In the genomic region with DNA sequence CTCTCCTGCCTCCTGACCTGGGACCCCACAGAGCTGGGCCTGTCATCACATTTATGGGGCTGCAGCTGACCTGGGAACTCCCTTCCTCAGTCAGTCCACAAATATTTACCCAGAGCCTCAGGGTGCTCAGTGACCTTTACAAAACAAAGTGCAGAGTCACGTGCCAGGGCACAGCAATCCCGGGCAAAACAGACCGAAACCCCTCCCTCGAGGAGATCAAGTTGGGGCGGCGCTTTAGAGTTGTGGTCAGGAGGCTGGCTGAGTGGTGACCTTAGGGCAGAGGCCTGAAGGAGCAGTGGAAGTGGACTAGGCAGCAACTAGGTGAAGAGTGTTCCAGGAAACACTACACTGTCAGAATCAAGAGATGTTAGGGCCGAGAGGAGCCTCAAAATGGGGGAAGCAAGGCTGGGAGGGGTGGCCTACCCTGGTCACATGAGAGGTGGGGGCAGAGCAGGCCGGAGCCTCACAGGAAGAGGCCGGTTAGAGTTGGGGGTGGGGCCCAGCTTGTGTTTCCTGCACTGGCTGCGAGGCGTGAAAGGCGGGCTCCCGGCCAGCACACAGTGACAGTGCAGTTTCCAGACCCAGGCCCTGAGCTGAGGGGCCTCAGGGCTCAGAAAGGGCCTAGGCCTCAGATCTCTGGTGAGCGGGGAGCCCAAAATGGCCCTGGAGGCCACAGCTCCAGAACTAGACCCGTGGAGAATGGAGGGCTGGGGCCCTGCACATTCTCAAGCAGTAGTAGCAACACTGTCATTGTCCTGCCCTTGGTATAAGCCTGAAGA, we compare ENCODE assay signal across 1 cellular context.
A peak's percentile ranks its signal among the peaks of the same experiment; 100 is the strongest.
TF ChIP-seq lines count a peak whose summit lies in the region.

No MANE protein-coding gene starts in this region.

TF ChIP-seq in HEK293, 187 proteins besides CTCF, POLR2A, EP300 and RAD21 (continued from another document and continues in another):
- TF ChIP-seq, protein P1, sequence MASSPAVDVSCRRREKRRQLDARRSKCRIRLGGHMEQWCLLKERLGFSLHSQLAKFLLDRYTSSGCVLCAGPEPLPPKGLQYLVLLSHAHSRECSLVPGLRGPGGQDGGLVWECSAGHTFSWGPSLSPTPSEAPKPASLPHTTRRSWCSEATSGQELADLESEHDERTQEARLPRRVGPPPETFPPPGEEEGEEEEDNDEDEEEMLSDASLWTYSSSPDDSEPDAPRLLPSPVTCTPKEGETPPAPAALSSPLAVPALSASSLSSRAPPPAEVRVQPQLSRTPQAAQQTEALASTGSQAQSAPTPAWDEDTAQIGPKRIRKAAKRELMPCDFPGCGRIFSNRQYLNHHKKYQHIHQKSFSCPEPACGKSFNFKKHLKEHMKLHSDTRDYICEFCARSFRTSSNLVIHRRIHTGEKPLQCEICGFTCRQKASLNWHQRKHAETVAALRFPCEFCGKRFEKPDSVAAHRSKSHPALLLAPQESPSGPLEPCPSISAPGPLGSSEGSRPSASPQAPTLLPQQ (tag by site-specific recombination; IDR thresholded peaks at IDR 0.05) = peak; percentile 96
- TF ChIP-seq ZNF776 (tag by site-specific recombination; IDR thresholded peaks at IDR 0.05; ENCODE audit: borderline replicate concordance) (no peak), GLIS2 (tag by site-specific recombination; IDR thresholded peaks at IDR 0.05) (peak; percentile 75; the same call in 1 of the 2 replicates), MZF1 (tag by site-specific recombination; IDR thresholded peaks at IDR 0.05; ENCODE audit: borderline replicate concordance) (0 out of 2 replicates have a peak, but pooled peaks have one; percentile 37), ZNF843 (tag by site-specific recombination; IDR thresholded peaks at IDR 0.05) (no peak; the same call in 1 of the 2 replicates), SETDB1 (IDR thresholded peaks at IDR 0.05; ENCODE audit: insufficient read length, low read length) (no peak), ZNF341 (tag by site-specific recombination; IDR thresholded peaks at IDR 0.05; ENCODE audit: low read depth) (peak; percentile 63; the same call in 1 of the 2 replicates), ZNF558 (tag by site-specific recombination; IDR thresholded peaks at IDR 0.05) (no peak), SALL2 (tag by site-specific recombination; IDR thresholded peaks at IDR 0.05; ENCODE audit: borderline replicate concordance) (no peak), ZNF302 (tag by site-specific recombination; IDR thresholded peaks at IDR 0.05; ENCODE audit: low read depth) (no peak), ZBTB1 (tag by site-specific recombination; IDR thresholded peaks at IDR 0.05) (no peak), ZNF202 (tag by site-specific recombination; IDR thresholded peaks at IDR 0.05; ENCODE audit: borderline replicate concordance) (no peak), KLF10 (tag by site-specific recombination; IDR thresholded peaks at IDR 0.05) (peak; percentile 94), ZNF677 (tag by site-specific recombination; IDR thresholded peaks at IDR 0.05) (no peak), ZNF121 (tag by site-specific recombination; IDR thresholded peaks at IDR 0.05) (no peak), ZNF114 (tag by site-specific recombination; IDR thresholded peaks at IDR 0.05) (no peak), ZNF473 (tag by site-specific recombination; IDR thresholded peaks at IDR 0.05) (no peak), ZNF830 (tag by site-specific recombination; IDR thresholded peaks at IDR 0.05; ENCODE audit: low read depth) (no peak), ZIC2 (tag by site-specific recombination; IDR thresholded peaks at IDR 0.05) (peak; percentile 86), ZNF157 (tag by site-specific recombination; IDR thresholded peaks at IDR 0.05) (no peak), ZNF654 (tag by site-specific recombination; IDR thresholded peaks at IDR 0.05; ENCODE audit: low read depth) (no peak), ZNF155 (tag by site-specific recombination; IDR thresholded peaks at IDR 0.05) (no peak), ZNF239 (tag by site-specific recombination; IDR thresholded peaks at IDR 0.05) (no peak), ZNF324 (tag by site-specific recombination; IDR thresholded peaks at IDR 0.05) (peak; percentile 36; the same call in 1 of the 2 replicates), ZNF133 (tag by site-specific recombination; IDR thresholded peaks at IDR 0.05) (no peak), ZNF768 (tag by site-specific recombination; IDR thresholded peaks at IDR 0.05) (no peak), WT1 (tag by site-specific recombination; IDR thresholded peaks at IDR 0.05) (peak; percentile 85), ZBTB48 (tag by site-specific recombination; IDR thresholded peaks at IDR 0.05) (peak; percentile 75), ZNF624 (tag by site-specific recombination; IDR thresholded peaks at IDR 0.05) (no peak), TRIM28 (IDR thresholded peaks at IDR 0.05; ENCODE audit: borderline replicate concordance, low read length) (peak; percentile 52; the same call in 1 of the 2 replicates), ZNF211 (tag by site-specific recombination; IDR thresholded peaks at IDR 0.05; ENCODE audit: low read depth) (no peak)
- TF ChIP-seq, protein P2, sequence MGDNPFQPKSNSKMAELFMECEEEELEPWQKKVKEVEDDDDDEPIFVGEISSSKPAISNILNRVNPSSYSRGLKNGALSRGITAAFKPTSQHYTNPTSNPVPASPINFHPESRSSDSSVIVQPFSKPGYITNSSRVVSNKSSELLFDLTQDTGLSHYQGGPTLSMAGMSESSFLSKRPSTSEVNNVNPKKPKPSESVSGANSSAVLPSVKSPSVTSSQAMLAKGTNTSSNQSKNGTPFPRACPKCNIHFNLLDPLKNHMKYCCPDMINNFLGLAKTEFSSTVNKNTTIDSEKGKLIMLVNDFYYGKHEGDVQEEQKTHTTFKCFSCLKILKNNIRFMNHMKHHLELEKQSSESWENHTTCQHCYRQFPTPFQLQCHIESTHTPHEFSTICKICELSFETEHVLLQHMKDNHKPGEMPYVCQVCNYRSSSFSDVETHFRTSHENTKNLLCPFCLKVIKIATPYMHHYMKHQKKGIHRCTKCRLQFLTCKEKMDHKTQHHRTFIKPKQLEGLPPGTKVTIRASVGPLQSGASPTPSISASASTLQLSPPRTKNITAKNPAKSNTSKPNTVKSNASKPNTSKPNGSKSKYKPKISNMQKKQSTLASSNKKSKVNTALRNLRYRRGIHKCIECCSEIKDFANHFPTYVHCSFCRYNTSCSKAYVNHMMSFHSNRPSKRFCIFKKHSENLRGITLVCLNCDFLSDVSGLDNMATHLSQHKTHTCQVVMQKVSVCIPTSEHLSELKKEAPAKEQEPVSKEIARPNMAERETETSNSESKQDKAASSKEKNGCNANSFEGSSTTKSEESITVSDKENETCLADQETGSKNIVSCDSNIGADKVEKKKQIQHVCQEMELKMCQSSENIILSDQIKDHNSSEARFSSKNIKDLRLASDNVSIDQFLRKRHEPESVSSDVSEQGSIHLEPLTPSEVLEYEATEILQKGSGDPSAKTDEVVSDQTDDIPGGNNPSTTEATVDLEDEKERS (tag by site-specific recombination; IDR thresholded peaks at IDR 0.05) = no peak
- TF ChIP-seq, protein P3, sequence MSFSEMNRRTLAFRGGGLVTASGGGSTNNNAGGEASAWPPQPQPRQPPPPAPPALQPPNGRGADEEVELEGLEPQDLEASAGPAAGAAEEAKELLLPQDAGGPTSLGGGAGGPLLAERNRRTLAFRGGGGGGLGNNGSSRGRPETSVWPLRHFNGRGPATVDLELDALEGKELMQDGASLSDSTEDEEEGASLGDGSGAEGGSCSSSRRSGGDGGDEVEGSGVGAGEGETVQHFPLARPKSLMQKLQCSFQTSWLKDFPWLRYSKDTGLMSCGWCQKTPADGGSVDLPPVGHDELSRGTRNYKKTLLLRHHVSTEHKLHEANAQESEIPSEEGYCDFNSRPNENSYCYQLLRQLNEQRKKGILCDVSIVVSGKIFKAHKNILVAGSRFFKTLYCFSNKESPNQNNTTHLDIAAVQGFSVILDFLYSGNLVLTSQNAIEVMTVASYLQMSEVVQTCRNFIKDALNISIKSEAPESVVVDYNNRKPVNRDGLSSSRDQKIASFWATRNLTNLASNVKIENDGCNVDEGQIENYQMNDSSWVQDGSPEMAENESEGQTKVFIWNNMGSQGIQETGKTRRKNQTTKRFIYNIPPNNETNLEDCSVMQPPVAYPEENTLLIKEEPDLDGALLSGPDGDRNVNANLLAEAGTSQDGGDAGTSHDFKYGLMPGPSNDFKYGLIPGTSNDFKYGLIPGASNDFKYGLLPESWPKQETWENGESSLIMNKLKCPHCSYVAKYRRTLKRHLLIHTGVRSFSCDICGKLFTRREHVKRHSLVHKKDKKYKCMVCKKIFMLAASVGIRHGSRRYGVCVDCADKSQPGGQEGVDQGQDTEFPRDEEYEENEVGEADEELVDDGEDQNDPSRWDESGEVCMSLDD (tag by site-specific recombination; IDR thresholded peaks at IDR 0.05) = peak; percentile 37; the same call in 1 of the 2 replicates
- TF ChIP-seq, protein P4, sequence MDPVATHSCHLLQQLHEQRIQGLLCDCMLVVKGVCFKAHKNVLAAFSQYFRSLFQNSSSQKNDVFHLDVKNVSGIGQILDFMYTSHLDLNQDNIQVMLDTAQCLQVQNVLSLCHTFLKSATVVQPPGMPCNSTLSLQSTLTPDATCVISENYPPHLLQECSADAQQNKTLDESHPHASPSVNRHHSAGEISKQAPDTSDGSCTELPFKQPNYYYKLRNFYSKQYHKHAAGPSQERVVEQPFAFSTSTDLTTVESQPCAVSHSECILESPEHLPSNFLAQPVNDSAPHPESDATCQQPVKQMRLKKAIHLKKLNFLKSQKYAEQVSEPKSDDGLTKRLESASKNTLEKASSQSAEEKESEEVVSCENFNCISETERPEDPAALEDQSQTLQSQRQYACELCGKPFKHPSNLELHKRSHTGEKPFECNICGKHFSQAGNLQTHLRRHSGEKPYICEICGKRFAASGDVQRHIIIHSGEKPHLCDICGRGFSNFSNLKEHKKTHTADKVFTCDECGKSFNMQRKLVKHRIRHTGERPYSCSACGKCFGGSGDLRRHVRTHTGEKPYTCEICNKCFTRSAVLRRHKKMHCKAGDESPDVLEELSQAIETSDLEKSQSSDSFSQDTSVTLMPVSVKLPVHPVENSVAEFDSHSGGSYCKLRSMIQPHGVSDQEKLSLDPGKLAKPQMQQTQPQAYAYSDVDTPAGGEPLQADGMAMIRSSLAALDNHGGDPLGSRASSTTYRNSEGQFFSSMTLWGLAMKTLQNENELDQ (tag by site-specific recombination; IDR thresholded peaks at IDR 0.05; ENCODE audit: low read depth) = no peak
- TF ChIP-seq, protein P5, sequence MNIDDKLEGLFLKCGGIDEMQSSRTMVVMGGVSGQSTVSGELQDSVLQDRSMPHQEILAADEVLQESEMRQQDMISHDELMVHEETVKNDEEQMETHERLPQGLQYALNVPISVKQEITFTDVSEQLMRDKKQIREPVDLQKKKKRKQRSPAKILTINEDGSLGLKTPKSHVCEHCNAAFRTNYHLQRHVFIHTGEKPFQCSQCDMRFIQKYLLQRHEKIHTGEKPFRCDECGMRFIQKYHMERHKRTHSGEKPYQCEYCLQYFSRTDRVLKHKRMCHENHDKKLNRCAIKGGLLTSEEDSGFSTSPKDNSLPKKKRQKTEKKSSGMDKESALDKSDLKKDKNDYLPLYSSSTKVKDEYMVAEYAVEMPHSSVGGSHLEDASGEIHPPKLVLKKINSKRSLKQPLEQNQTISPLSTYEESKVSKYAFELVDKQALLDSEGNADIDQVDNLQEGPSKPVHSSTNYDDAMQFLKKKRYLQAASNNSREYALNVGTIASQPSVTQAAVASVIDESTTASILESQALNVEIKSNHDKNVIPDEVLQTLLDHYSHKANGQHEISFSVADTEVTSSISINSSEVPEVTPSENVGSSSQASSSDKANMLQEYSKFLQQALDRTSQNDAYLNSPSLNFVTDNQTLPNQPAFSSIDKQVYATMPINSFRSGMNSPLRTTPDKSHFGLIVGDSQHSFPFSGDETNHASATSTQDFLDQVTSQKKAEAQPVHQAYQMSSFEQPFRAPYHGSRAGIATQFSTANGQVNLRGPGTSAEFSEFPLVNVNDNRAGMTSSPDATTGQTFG (tag by site-specific recombination; IDR thresholded peaks at IDR 0.05; ENCODE audit: borderline replicate concordance) = no peak
- TF ChIP-seq, protein P6, sequence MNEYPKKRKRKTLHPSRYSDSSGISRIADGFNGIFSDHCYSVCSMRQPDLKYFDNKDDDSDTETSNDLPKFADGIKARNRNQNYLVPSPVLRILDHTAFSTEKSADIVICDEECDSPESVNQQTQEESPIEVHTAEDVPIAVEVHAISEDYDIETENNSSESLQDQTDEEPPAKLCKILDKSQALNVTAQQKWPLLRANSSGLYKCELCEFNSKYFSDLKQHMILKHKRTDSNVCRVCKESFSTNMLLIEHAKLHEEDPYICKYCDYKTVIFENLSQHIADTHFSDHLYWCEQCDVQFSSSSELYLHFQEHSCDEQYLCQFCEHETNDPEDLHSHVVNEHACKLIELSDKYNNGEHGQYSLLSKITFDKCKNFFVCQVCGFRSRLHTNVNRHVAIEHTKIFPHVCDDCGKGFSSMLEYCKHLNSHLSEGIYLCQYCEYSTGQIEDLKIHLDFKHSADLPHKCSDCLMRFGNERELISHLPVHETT (tag by site-specific recombination; IDR thresholded peaks at IDR 0.05) = no peak
- TF ChIP-seq, protein P7, sequence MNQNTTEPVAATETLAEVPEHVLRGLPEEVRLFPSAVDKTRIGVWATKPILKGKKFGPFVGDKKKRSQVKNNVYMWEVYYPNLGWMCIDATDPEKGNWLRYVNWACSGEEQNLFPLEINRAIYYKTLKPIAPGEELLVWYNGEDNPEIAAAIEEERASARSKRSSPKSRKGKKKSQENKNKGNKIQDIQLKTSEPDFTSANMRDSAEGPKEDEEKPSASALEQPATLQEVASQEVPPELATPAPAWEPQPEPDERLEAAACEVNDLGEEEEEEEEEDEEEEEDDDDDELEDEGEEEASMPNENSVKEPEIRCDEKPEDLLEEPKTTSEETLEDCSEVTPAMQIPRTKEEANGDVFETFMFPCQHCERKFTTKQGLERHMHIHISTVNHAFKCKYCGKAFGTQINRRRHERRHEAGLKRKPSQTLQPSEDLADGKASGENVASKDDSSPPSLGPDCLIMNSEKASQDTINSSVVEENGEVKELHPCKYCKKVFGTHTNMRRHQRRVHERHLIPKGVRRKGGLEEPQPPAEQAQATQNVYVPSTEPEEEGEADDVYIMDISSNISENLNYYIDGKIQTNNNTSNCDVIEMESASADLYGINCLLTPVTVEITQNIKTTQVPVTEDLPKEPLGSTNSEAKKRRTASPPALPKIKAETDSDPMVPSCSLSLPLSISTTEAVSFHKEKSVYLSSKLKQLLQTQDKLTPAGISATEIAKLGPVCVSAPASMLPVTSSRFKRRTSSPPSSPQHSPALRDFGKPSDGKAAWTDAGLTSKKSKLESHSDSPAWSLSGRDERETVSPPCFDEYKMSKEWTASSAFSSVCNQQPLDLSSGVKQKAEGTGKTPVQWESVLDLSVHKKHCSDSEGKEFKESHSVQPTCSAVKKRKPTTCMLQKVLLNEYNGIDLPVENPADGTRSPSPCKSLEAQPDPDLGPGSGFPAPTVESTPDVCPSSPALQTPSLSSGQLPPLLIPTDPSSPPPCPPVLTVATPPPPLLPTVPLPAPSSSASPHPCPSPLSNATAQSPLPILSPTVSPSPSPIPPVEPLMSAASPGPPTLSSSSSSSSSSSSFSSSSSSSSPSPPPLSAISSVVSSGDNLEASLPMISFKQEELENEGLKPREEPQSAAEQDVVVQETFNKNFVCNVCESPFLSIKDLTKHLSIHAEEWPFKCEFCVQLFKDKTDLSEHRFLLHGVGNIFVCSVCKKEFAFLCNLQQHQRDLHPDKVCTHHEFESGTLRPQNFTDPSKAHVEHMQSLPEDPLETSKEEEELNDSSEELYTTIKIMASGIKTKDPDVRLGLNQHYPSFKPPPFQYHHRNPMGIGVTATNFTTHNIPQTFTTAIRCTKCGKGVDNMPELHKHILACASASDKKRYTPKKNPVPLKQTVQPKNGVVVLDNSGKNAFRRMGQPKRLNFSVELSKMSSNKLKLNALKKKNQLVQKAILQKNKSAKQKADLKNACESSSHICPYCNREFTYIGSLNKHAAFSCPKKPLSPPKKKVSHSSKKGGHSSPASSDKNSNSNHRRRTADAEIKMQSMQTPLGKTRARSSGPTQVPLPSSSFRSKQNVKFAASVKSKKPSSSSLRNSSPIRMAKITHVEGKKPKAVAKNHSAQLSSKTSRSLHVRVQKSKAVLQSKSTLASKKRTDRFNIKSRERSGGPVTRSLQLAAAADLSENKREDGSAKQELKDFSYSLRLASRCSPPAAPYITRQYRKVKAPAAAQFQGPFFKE (tag by site-specific recombination; IDR thresholded peaks at IDR 0.05; ENCODE audit: borderline replicate concordance) = no peak
